ENCODE assay signal across 12 cellular contexts in genomic region chr1:208178091-208178529, GRCh38.
DNase-seq lines count a peak whose midpoint lies in the region; ATAC-seq and TF ChIP-seq lines count a peak whose summit lies in the region.
"Had no signal": no experiment of that assay in that cellular context is flagged by ENCODE, and none has a peak within 500 bp of the region (broad histone marks: within the 10 kb centered on the region; RNA-seq: fewer than 3 reads in every experiment).

No MANE protein-coding gene starts in this region.

- peak overlapping the region; percentile 15 to 41 for H3K9ac ChIP-seq in mucosa of rectum (ENCODE audit: low read depth in 1 of 2, low read length in 2 of 2)
- H3K9ac ChIP-seq: parathyroid adenoma had no signal

- peak; percentile 84 for DNase-seq in DMS53 (lab: John Stamatoyannopoulos, UW)
- DNase-seq in NCI-H128 (lab: John Stamatoyannopoulos, UW; ENCODE audit: unreplicated experiment), result peak; percentile 52
- DNase-seq in WTC11 (ENCODE audit: low spot score), result no peak
- DNase-seq in effector CD8-positive, alpha-beta T cell (lab: John Stamatoyannopoulos, UW), result no peak
- no peak for DNase-seq in osteocyte (ENCODE audit: extremely low spot score, unreplicated experiment)
- DNase-seq in coronary artery (ENCODE audit: low spot score), result no peak
- DNase-seq: activated naive CD4-positive, alpha-beta T cell treated with anti-CD3 and anti-CD28 coated beads, Interleukin-2, amount 10 ng/mL, durations not matched to agents 7 days and 5 days had no signal

- H3K9me3 Mint-ChIP-seq in WTC11, result no peaks in the 10 kb centered on the region
- no peaks in the 10 kb centered on the region for H3K9me3 Mint-ChIP-seq in osteocyte (ENCODE audit: unreplicated experiment)
- H3K9me3 Mint-ChIP-seq: activated naive CD4-positive, alpha-beta T cell treated with anti-CD3 and anti-CD28 coated beads, Interleukin-2, amount 10 ng/mL, durations not matched to agents 7 days and 5 days; CD14-positive monocyte had no signal

- CTCF ChIA-PET in WTC11 (lab: Charles Lee), result interaction anchor here (0.8 to 3.6 kb wide), 10 partner anchors 11 to 180 kb away, joined by 3 to 23 read pairs (median 5); partner anchors contain the start of gene PLXNA2

- H3K27me3 Mint-ChIP-seq in WTC11 (ENCODE audit: low read depth), result no peaks in the 10 kb centered on the region; the same call in 1 of the 2 replicates
- H3K27me3 Mint-ChIP-seq in osteocyte (ENCODE audit: unreplicated experiment), result no peaks in the 10 kb centered on the region

- H3K36me3 Mint-ChIP-seq in WTC11 (no peaks in the 10 kb centered on the region), osteocyte (ENCODE audit: unreplicated experiment) (peaks cover 7% of the 10 kb centered on the region)
- H3K36me3 Mint-ChIP-seq: activated naive CD4-positive, alpha-beta T cell treated with anti-CD3 and anti-CD28 coated beads, Interleukin-2, amount 10 ng/mL, durations not matched to agents 7 days and 5 days; CD14-positive monocyte had no signal

- H3K4me1 Mint-ChIP-seq in WTC11 (peaks cover 62% of the 10 kb centered on the region), osteocyte (ENCODE audit: unreplicated experiment) (peaks cover 68% of the 10 kb centered on the region)
- H3K4me1 Mint-ChIP-seq: activated naive CD4-positive, alpha-beta T cell treated with anti-CD3 and anti-CD28 coated beads, Interleukin-2, amount 10 ng/mL, durations not matched to agents 7 days and 5 days; CD14-positive monocyte had no signal

- peak overlapping the region; percentile 79 to 81 for H3K27ac ChIP-seq in mucosa of rectum (ENCODE audit: low read depth in 2 of 2, low read length in 2 of 2)
- H3K27ac ChIP-seq in coronary artery, result no peak overlapping the region
- H3K27ac ChIP-seq: HL-60, parathyroid adenoma had no signal

- H3K27ac Mint-ChIP-seq in WTC11 (peak overlapping the region; percentile 91), osteocyte (ENCODE audit: unreplicated experiment) (no peak overlapping the region)
- H3K27ac Mint-ChIP-seq: activated naive CD4-positive, alpha-beta T cell treated with anti-CD3 and anti-CD28 coated beads, Interleukin-2, amount 10 ng/mL, durations not matched to agents 7 days and 5 days; CD14-positive monocyte had no signal

- no peaks in the 10 kb centered on the region for H3K9me3 ChIP-seq in mucosa of rectum (ENCODE audit: control insufficient read depth in 2 of 2, low read length in 2 of 2)

- no peak for TF ChIP-seq CTCF in WTC11 (IDR thresholded peaks at IDR 0.05)
- no peak for TF ChIP-seq CTCF in osteocyte (IDR thresholded peaks at IDR 0.05)
- TF ChIP-seq CTCF in coronary artery (IDR thresholded peaks at IDR 0.05), result no peak

- peaks cover 3 to 4% of the 10 kb centered on the region in 2 donors for H3K36me3 ChIP-seq in mucosa of rectum (ENCODE audit: control insufficient read depth in 2 of 2, insufficient read depth in 2 of 2, low read length in 2 of 2)

- POLR2A ChIA-PET in WTC11 (lab: Charles Lee), result interaction anchor here (0.6 to 1.0 kb wide), 2 partner anchors 95 to 137 kb away, joined by 3 to 5 read pairs; no protein-coding TSS in a partner anchor

- H3K4me1 ChIP-seq in mucosa of rectum (ENCODE audit: control insufficient read depth in 2 of 2, insufficient read depth in 2 of 2, low read length in 2 of 2), result peaks cover 41 to 62% of the 10 kb centered on the region in 2 donors
- H3K4me1 ChIP-seq: parathyroid adenoma had no signal

- no peaks in the 10 kb centered on the region for H3K27me3 ChIP-seq in mucosa of rectum (ENCODE audit: control insufficient read depth in 2 of 2, insufficient read depth in 2 of 2, low read length in 2 of 2)

- H3K4me3 Mint-ChIP-seq in WTC11, result no peak overlapping the region
- H3K4me3 Mint-ChIP-seq in osteocyte (ENCODE audit: unreplicated experiment), result no peak overlapping the region
- H3K4me3 Mint-ChIP-seq: activated naive CD4-positive, alpha-beta T cell treated with anti-CD3 and anti-CD28 coated beads, Interleukin-2, amount 10 ng/mL, durations not matched to agents 7 days and 5 days; CD14-positive monocyte had no signal

- H3K4me3 ChIP-seq in mucosa of rectum (ENCODE audit: low read length in 2 of 2) (peak overlapping the region in 1 of 2 donors; percentile 40), coronary artery (no peak overlapping the region)

- peak; percentile 43 for ATAC-seq in WTC11
- no peak for ATAC-seq in HG02870 (IDR thresholded peaks at IDR 0.05; ENCODE audit: unreplicated experiment)

TF ChIP-seq in WTC11, 78 proteins besides CTCF, POLR2A, EP300 and RAD21 (continues in another document):
- no peak for TF ChIP-seq ZSCAN18 (CRISPR knock-in tag; IDR thresholded peaks at IDR 0.05)
- no peak for TF ChIP-seq ATF1 (CRISPR knock-in tag; IDR thresholded peaks at IDR 0.05)
- no peak for TF ChIP-seq ZMAT4 (CRISPR knock-in tag; IDR thresholded peaks at IDR 0.05)
- no peak for TF ChIP-seq SMAD4 (CRISPR knock-in tag; IDR thresholded peaks at IDR 0.05)
- TF ChIP-seq FOXK1 (CRISPR knock-in tag; IDR thresholded peaks at IDR 0.05), result no peak
- no peak for TF ChIP-seq MLX (CRISPR knock-in tag; IDR thresholded peaks at IDR 0.05)
- no peak for TF ChIP-seq CREM (CRISPR knock-in tag; IDR thresholded peaks at IDR 0.05)
- TF ChIP-seq, protein P1, sequence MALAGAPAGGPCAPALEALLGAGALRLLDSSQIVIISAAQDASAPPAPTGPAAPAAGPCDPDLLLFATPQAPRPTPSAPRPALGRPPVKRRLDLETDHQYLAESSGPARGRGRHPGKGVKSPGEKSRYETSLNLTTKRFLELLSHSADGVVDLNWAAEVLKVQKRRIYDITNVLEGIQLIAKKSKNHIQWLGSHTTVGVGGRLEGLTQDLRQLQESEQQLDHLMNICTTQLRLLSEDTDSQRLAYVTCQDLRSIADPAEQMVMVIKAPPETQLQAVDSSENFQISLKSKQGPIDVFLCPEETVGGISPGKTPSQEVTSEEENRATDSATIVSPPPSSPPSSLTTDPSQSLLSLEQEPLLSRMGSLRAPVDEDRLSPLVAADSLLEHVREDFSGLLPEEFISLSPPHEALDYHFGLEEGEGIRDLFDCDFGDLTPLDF (CRISPR knock-in tag; IDR thresholded peaks at IDR 0.05), result no peak
- TF ChIP-seq ARID4B (CRISPR knock-in tag; IDR thresholded peaks at IDR 0.05; ENCODE audit: borderline replicate concordance), result no peak

Comparison
In these comparisons a context has a peak if more than half of its experiments do, and no peak if none do; other contexts are left out.
1. DNase-seq: peak in DMS53 (single experiment) and NCI-H128 (single experiment); none in WTC11 (single experiment), effector CD8-positive, alpha-beta T cell (single experiment), osteocyte (single experiment) and coronary artery (single experiment).
2. H3K27ac ChIP-seq: peak in mucosa of rectum (2 of 2); none in coronary artery (0 of 2).